9 cellular contexts compared by ENCODE assay signal in the genomic region with DNA sequence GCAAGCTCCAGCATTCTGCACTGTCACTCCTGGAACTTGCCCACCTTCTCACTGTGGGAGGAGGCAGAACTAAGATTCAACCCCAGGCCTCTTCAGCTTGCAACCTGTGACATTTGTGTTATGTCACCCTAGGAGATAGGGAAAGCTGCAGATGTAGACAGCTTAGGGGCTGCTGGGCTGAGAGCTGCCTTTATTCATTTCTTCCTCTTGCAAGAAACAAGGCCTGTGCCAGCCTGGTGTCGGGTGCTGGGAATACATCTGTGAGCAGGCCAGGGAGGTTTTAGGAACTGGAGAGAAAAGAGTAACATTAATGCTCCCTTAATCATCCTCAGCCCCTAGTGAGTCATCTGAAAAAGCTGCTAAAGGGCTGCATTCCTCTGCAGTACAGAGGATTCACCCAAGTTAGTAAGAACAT.
A peak's percentile ranks its signal among the peaks of the same experiment; 100 is the strongest.
DNase-seq lines count a peak whose midpoint lies in the region; ATAC-seq and TF ChIP-seq lines count a peak whose summit lies in the region.
"Had no signal": no experiment of that assay in that cellular context is flagged by ENCODE, and none has a peak within 500 bp of the region (broad histone marks: within the 10 kb centered on the region; RNA-seq: fewer than 3 reads in every experiment).

No MANE protein-coding gene starts in this region.

- H3K27ac ChIP-seq in HUES6 (ENCODE audit: low read depth, low read length) (peak overlapping the region; percentile 79; the same call in 1 of the 2 replicates), left lung (peak overlapping the region in 1 of 2 donors; percentile 3), WERI-Rb-1 (no peak overlapping the region)

- intact Hi-C loops in left lung (cut with DNase I), result no loop called here

- peak overlapping the region; percentile 40 for H3K4me3 Mint-ChIP-seq in type B pancreatic cell

- H3K4me1 ChIP-seq in HUES6 (ENCODE audit: control insufficient read depth, insufficient read depth, low read length), result peaks cover 40% of the 10 kb centered on the region
- H3K4me1 ChIP-seq in left lung, result peaks cover 9 to 12% of the 10 kb centered on the region in 2 donors

- H3K9ac ChIP-seq in HUES6 (ENCODE audit: low read length), result peak overlapping the region; percentile 5

- peaks cover 24% of the 10 kb centered on the region for H3K4me1 Mint-ChIP-seq in type B pancreatic cell (ENCODE audit: unreplicated experiment)

- H3K27me3 ChIP-seq in HUES6 (ENCODE audit: control insufficient read depth, insufficient read depth, low read length) (peaks cover 10% of the 10 kb centered on the region; the same call in 1 of the 2 replicates), left lung (no peaks in the 10 kb centered on the region), WERI-Rb-1 (ENCODE audit: insufficient read depth, low read depth, severe bottlenecking) (no peaks in the 10 kb centered on the region)

- peak; percentile 76 for ATAC-seq in left lung
- ATAC-seq in GM21825 (IDR thresholded peaks at IDR 0.05; ENCODE audit: unreplicated experiment), result no peak
- no peak for ATAC-seq in HG03095 (IDR thresholded peaks at IDR 0.05; ENCODE audit: unreplicated experiment)

- H3K9me3 ChIP-seq in HUES6 (ENCODE audit: control insufficient read depth, insufficient read depth, low read depth, low read length), result no peaks in the 10 kb centered on the region
- H3K9me3 ChIP-seq in left lung, result no peaks in the 10 kb centered on the region
- H3K9me3 ChIP-seq in WERI-Rb-1 (ENCODE audit: severe bottlenecking), result no peaks in the 10 kb centered on the region

- H3K27me3 Mint-ChIP-seq in type B pancreatic cell, result peaks cover 9% of the 10 kb centered on the region

- TF ChIP-seq CTCF in choroid plexus epithelial cell (conservative IDR thresholded peaks at IDR 0.05; ENCODE audit: low read depth, low read length) (peak; percentile 29), left lung (IDR thresholded peaks at IDR 0.05) (no peak), type B pancreatic cell (conservative IDR thresholded peaks at IDR 0.05) (no peak), WERI-Rb-1 (IDR thresholded peaks at IDR 0.05; ENCODE audit: low read depth, low read length) (no peak)

- DNase-seq in choroid plexus epithelial cell (ENCODE audit: low read depth), result peak; percentile 91
- no peak for DNase-seq in left lung
- DNase-seq in type B pancreatic cell (ENCODE audit: extremely low spot score, unreplicated experiment), result no peak
- no peak for DNase-seq in activated naive CD4-positive, alpha-beta T cell treated with Interleukin-2 at 50 U/mL for 16 hours
- no peak for DNase-seq in WERI-Rb-1
- DNase-seq: hippocampal formation had no signal

- no peaks in the 10 kb centered on the region for H3K36me3 Mint-ChIP-seq in type B pancreatic cell

- H3K36me3 ChIP-seq in HUES6 (ENCODE audit: control insufficient read depth, insufficient read depth, low read length) (no peaks in the 10 kb centered on the region), left lung (no peaks in the 10 kb centered on the region), WERI-Rb-1 (no peaks in the 10 kb centered on the region)

- H3K27ac Mint-ChIP-seq in type B pancreatic cell, result peak overlapping the region; percentile 84

- H3K4me3 ChIP-seq in HUES6 (ENCODE audit: low read depth, low read length) (no peak overlapping the region), choroid plexus epithelial cell (ENCODE audit: low read depth, low read length) (no peak overlapping the region), left lung (no peak overlapping the region), WERI-Rb-1 (ENCODE audit: low read depth, low read length) (no peak overlapping the region)

- H3K9me3 Mint-ChIP-seq in type B pancreatic cell, result peaks cover 4% of the 10 kb centered on the region
